ENCODE assay signal across 1 cellular context in the genomic region with DNA sequence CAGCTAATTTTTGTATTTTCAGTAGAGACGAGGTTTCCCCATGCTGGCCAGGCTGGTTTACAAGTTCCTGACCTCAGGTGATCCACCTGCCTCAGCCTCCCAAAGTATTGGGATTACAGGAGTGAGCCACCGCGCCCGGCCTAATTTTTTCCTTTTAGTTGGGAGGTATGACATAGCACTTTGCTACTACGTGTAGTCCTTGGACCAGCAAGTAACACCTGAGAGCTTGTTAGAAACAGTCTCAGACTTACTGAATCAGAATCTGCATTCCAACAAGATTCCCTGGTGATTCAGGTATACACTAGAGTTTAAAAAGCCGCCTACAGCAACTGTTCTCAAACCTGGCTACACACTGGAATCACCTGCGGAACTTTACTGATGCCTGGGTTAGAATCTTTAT.
TF ChIP-seq lines count a peak whose summit lies in the region.

No MANE protein-coding gene starts in this region.

TF ChIP-seq in HepG2, 621 proteins besides CTCF, POLR2A, EP300 and RAD21:
- TF ChIP-seq ZBTB1 (CRISPR knock-in tag; IDR thresholded peaks at IDR 0.05; ENCODE audit: borderline replicate concordance) (no peak), ZNF768 (CRISPR knock-in tag; IDR thresholded peaks at IDR 0.05) (no peak), ZNF33A (CRISPR knock-in tag; IDR thresholded peaks at IDR 0.05; ENCODE audit: borderline replicate concordance) (0 out of 2 replicates have a peak, but pooled peaks have one; percentile 33), ZNF670 (CRISPR knock-in tag; IDR thresholded peaks at IDR 0.05; ENCODE audit: borderline replicate concordance) (0 out of 2 replicates have a peak, but pooled peaks have one; percentile 41)
